In the genomic region with DNA sequence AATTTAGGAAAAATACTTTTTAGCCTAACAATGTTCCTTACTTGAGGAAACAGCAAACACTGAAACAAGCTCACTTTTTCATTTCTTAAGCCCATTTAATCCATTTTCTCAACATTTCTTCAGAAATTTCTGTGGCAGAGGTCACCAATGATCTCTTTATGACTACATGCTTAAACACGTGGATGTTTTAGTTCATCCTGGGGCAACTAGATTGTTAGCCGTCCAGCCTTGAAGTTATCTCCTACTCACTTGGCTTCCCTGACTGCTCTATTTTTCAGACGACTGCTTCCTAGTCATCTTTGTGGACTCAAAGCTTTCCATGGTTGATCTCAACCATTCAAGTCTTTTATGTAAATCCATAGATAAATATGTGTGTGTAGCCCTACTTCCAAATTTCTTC, we compare ENCODE assay signal across 32 cellular contexts. TPM values are rescaled to one million over a fixed set of nuclear protein-coding genes. Genes with fewer than 3 reads are reported as not detected.
DNase-seq lines count a peak whose midpoint lies in the region; ATAC-seq and TF ChIP-seq lines count a peak whose summit lies in the region.
"Had no signal": no experiment of that assay in that cellular context is flagged by ENCODE, and none has a peak within 500 bp of the region (broad histone marks: within the 10 kb centered on the region; RNA-seq: fewer than 3 reads in every experiment).

No MANE protein-coding gene starts in this region.

- H3K27me3 ChIP-seq in neutrophil = no peaks in the 10 kb centered on the region
- H3K27me3 ChIP-seq in vagina = no peaks in the 10 kb centered on the region
- H3K27me3 ChIP-seq: suprapubic skin, upper lobe of right lung had no signal

- H3K27ac Mint-ChIP-seq in activated T-cell treated with anti-CD3 and anti-CD28 coated beads, Interleukin-2, amount 50 U/mL, for 24 hours = peak overlapping the region; percentile 32
- H3K27ac Mint-ChIP-seq: activated CD4-positive, alpha-beta T cell treated with anti-CD3 and anti-CD28 coated beads, Interleukin-2, amount 10 ng/mL, durations not matched to agents 24 days and 14 days; activated naive CD8-positive, alpha-beta T cell treated with anti-CD3 and anti-CD28 coated beads, Interleukin-2, amount 10 ng/mL, durations not matched to agents 7 days and 5 days had no signal

- no peak for DNase-seq in activated T-cell treated with anti-CD3 and anti-CD28 coated beads, Interleukin-2, amount 50 U/mL, for 24 hours
- no peak for DNase-seq in activated T-cell treated with anti-CD3 and anti-CD28 coated beads, Interleukin-2, amount 50 U/mL, for 1 hour
- peak; percentile 30 for DNase-seq in NCI-H226
- DNase-seq in KBM-7 = no peak
- DNase-seq in vagina (ENCODE audit: extremely low spot score in 2 of 2) = no peak
- DNase-seq: activated CD4-positive, alpha-beta T cell treated with anti-CD3 and anti-CD28 coated beads, Interleukin-2, amount 10 ng/mL, durations not matched to agents 24 days and 14 days; activated CD8-positive, alpha-beta memory T cell treated with anti-CD3 and anti-CD28 coated beads for 24 hours; activated effector memory CD4-positive, alpha-beta T cell treated with Interleukin-2 at 50 U/mL for 16 hours; activated naive CD8-positive, alpha-beta T cell treated with anti-CD3 and anti-CD28 coated beads, Interleukin-2, amount 10 ng/mL, durations not matched to agents 7 days and 5 days; activated T-cell treated with anti-CD3 and anti-CD28 coated beads for 4 hours; C1 segment of cervical spinal cord; cerebellar nuclear complex; COR-L47; hypothalamus; left colon; MV-4-11; NCI-H1436 treated with DMSO at 0.1 percent for 48 hours; NCI-H2107; NCI-H446 treated with DMSO at 0.1 percent for 48 hours; NCI-H774; psoas muscle; stimulated activated CD4-positive, alpha-beta T cell treated with anti-CD3 and anti-CD28 coated beads, Interleukin-15, amount 100 ng/mL, for 24 hours; stimulated activated naive B cell treated with anti-CD40 and anti-IgM and Interleukin-4, amounts not matched to agents 10 μg/mL and 1 μg/mL and 100 μg/mL, for 72 hours; T-helper 9 cell; upper lobe of right lung had no signal

- ATAC-seq in esophagus mucosa (peak; percentile 35), GM19467 (IDR thresholded peaks at IDR 0.05; ENCODE audit: unreplicated experiment) (no peak)
- ATAC-seq: upper lobe of right lung had no signal

- no peaks in the 10 kb centered on the region for H3K27me3 Mint-ChIP-seq in activated T-cell treated with anti-CD3 and anti-CD28 coated beads, Interleukin-2, amount 50 U/mL, for 24 hours
- H3K27me3 Mint-ChIP-seq: activated CD4-positive, alpha-beta T cell treated with anti-CD3 and anti-CD28 coated beads, Interleukin-2, amount 10 ng/mL, durations not matched to agents 24 days and 14 days; activated naive CD8-positive, alpha-beta T cell treated with anti-CD3 and anti-CD28 coated beads, Interleukin-2, amount 10 ng/mL, durations not matched to agents 7 days and 5 days; stimulated activated naive B cell treated with anti-CD40 and anti-IgM and Interleukin-4, amounts not matched to agents 10 μg/mL and 1 μg/mL and 100 μg/mL, for 72 hours had no signal

- H3K9me3 ChIP-seq in neutrophil (no peaks in the 10 kb centered on the region), vagina (no peaks in the 10 kb centered on the region)
- H3K9me3 ChIP-seq: psoas muscle, suprapubic skin, upper lobe of right lung had no signal

- peaks cover 53% of the 10 kb centered on the region for H3K36me3 Mint-ChIP-seq in activated T-cell treated with anti-CD3 and anti-CD28 coated beads, Interleukin-2, amount 50 U/mL, for 24 hours (ENCODE audit: low read depth)

- H3K4me3 Mint-ChIP-seq in activated T-cell treated with anti-CD3 and anti-CD28 coated beads, Interleukin-2, amount 50 U/mL, for 24 hours = no peak overlapping the region
- H3K4me3 Mint-ChIP-seq: activated CD4-positive, alpha-beta T cell treated with anti-CD3 and anti-CD28 coated beads, Interleukin-2, amount 10 ng/mL, durations not matched to agents 24 days and 14 days; activated naive CD8-positive, alpha-beta T cell treated with anti-CD3 and anti-CD28 coated beads, Interleukin-2, amount 10 ng/mL, durations not matched to agents 7 days and 5 days; stimulated activated naive B cell treated with anti-CD40 and anti-IgM and Interleukin-4, amounts not matched to agents 10 μg/mL and 1 μg/mL and 100 μg/mL, for 72 hours had no signal

- no peak for TF ChIP-seq CTCF in neutrophil (IDR thresholded peaks at IDR 0.05)
- TF ChIP-seq CTCF in vagina (IDR thresholded peaks at IDR 0.05) = no peak

- H3K9me3 Mint-ChIP-seq in activated T-cell treated with anti-CD3 and anti-CD28 coated beads, Interleukin-2, amount 50 U/mL, for 24 hours = no peaks in the 10 kb centered on the region
- H3K9me3 Mint-ChIP-seq: activated CD4-positive, alpha-beta T cell treated with anti-CD3 and anti-CD28 coated beads, Interleukin-2, amount 10 ng/mL, durations not matched to agents 24 days and 14 days; activated naive CD8-positive, alpha-beta T cell treated with anti-CD3 and anti-CD28 coated beads, Interleukin-2, amount 10 ng/mL, durations not matched to agents 7 days and 5 days; stimulated activated naive B cell treated with anti-CD40 and anti-IgM and Interleukin-4, amounts not matched to agents 10 μg/mL and 1 μg/mL and 100 μg/mL, for 72 hours had no signal

- H3K4me1 ChIP-seq in neutrophil (ENCODE audit: control insufficient read depth in 1 of 2, insufficient read depth in 1 of 2, low read depth in 1 of 2, low read length in 1 of 2) (no peaks in the 10 kb centered on the region), vagina (no peaks in the 10 kb centered on the region)
- H3K4me1 ChIP-seq: psoas muscle, suprapubic skin, upper lobe of right lung had no signal

- no peaks in the 10 kb centered on the region for H3K4me1 Mint-ChIP-seq in activated T-cell treated with anti-CD3 and anti-CD28 coated beads, Interleukin-2, amount 50 U/mL, for 24 hours (ENCODE audit: low read depth)
- H3K4me1 Mint-ChIP-seq: activated CD4-positive, alpha-beta T cell treated with anti-CD3 and anti-CD28 coated beads, Interleukin-2, amount 10 ng/mL, durations not matched to agents 24 days and 14 days; activated naive CD8-positive, alpha-beta T cell treated with anti-CD3 and anti-CD28 coated beads, Interleukin-2, amount 10 ng/mL, durations not matched to agents 7 days and 5 days had no signal

- intact Hi-C loops in vagina (cut with DNase I) = no loop called here

- H3K36me3 ChIP-seq in neutrophil (peaks cover 85% of the 10 kb centered on the region), vagina (peaks cover 0 to 6% of the 10 kb centered on the region in 2 donors)
- H3K36me3 ChIP-seq: suprapubic skin had no signal

- H3K4me3 ChIP-seq in neutrophil (ENCODE audit: low read depth in 1 of 2, low read length in 1 of 2) = no peak overlapping the region
- no peak overlapping the region for H3K4me3 ChIP-seq in vagina
- H3K4me3 ChIP-seq: psoas muscle, suprapubic skin, upper lobe of right lung had no signal

- H3K27ac ChIP-seq in neutrophil (peak overlapping the region; percentile 47), vagina (no peak overlapping the region)
- H3K27ac ChIP-seq: 22Rv1, psoas muscle, suprapubic skin, upper lobe of right lung, WERI-Rb-1 had no signal

- TF ChIP-seq POLR2A in vagina (IDR thresholded peaks at IDR 0.05) = no peak

- in situ Hi-C loops in KBM-7 (cut with MboI; ENCODE audit: low pct_unique_long_range_greater_than_20kb, low sequenced_read_pairs) = no loop called here

RNA-seq across cellular contexts. Expression of a gene that starts 24.1 kb away (rescaled TPM):
- total RNA-seq in esophagus mucosa = 1.6 TPM
- 56.5 TPM for total RNA-seq in vagina
- total RNA-seq: G401 had no signal

Comparison
In these comparisons a context has a peak if more than half of its experiments do, and no peak if none do; other contexts are left out.
1. RNA of a gene that starts 24.1 kb away (total RNA-seq): 56.5 TPM in vagina (single experiment); 1.6 TPM in esophagus mucosa (single experiment); every median in the first group is over 10 times any median in the second.